ENCODE assay signal across 25 cellular contexts in genomic region chr4:73742776-73743175, GRCh38. TPM values are rescaled to one million over a fixed set of nuclear protein-coding genes. Genes with fewer than 3 reads are reported as not detected.
"Had no signal": no experiment of that assay in that cellular context is flagged by ENCODE, and none has a peak within 500 bp of the region (broad histone marks: within the 10 kb centered on the region; RNA-seq: fewer than 3 reads in every experiment).

No MANE protein-coding gene starts in this region.

- ATAC-seq: esophagus mucosa; foreskin keratinocyte; gastroesophageal sphincter; heart left ventricle; left cardiac atrium; left lung; sciatic nerve; stimulated activated memory B cell treated with anti-CD40 and anti-IgM and Interleukin-4, amounts not matched to agents 10 μg/mL and 1 μg/mL and 100 μg/mL, for 72 hours; stimulated activated naive CD8-positive, alpha-beta T cell treated with anti-CD3 and anti-CD28 coated beads, Interleukin-15, Interleukin-2, amounts not matched to agents 100 U/mL and 50 U/mL, for 24 hours had no signal

- H3K4me1 Mint-ChIP-seq: nephron; neural progenitor cell; stimulated activated memory B cell treated with anti-CD40 and anti-IgM and Interleukin-4, amounts not matched to agents 10 μg/mL and 1 μg/mL and 100 μg/mL, for 72 hours had no signal

- DNase-seq: dorsolateral prefrontal cortex; effector CD4-positive, alpha-beta T cell; foreskin keratinocyte; heart left ventricle; kidney; left cardiac atrium; left lung; nucleus accumbens; spleen; stimulated activated CD4-positive, alpha-beta T cell treated with anti-CD3 and anti-CD28 coated beads, Interleukin-4, amount 100 ng/mL, for 4 hours; stimulated activated naive CD8-positive, alpha-beta T cell treated with anti-CD3 and anti-CD28 coated beads, Interleukin-15, Interleukin-2, amounts not matched to agents 100 U/mL and 50 U/mL, for 24 hours; substantia nigra; testis; tibial artery had no signal

- H3K27me3 ChIP-seq: foreskin keratinocyte, left lung, neural progenitor cell, right atrium auricular region, spleen, testis, tibial artery had no signal

- H3K36me3 Mint-ChIP-seq: neural progenitor cell; stimulated activated memory B cell treated with anti-CD40 and anti-IgM and Interleukin-4, amounts not matched to agents 10 μg/mL and 1 μg/mL and 100 μg/mL, for 72 hours; type B pancreatic cell had no signal

- H3K4me1 ChIP-seq: neural progenitor cell, prostate gland, right atrium auricular region, testis had no signal

- H3K27ac ChIP-seq: dorsolateral prefrontal cortex, epithelial cell of prostate, gastroesophageal sphincter, heart left ventricle, hepatocyte, neural progenitor cell, prostate gland, right atrium auricular region, spleen, testis, tibial artery had no signal

- H3K9me3 ChIP-seq: prostate gland, right atrium auricular region, spleen, testis, tibial artery had no signal

- H3K27me3 Mint-ChIP-seq: stimulated activated memory B cell treated with anti-CD40 and anti-IgM and Interleukin-4, amounts not matched to agents 10 μg/mL and 1 μg/mL and 100 μg/mL, for 72 hours had no signal

- H3K9ac ChIP-seq: neural progenitor cell had no signal

- H3K4me2 ChIP-seq: hepatocyte, neural progenitor cell had no signal

- H3K36me3 ChIP-seq: gastroesophageal sphincter, heart left ventricle, neural progenitor cell, prostate gland, right atrium auricular region, spleen, tibial artery had no signal

- H3K4me3 ChIP-seq: dorsolateral prefrontal cortex, gastroesophageal sphincter, heart left ventricle, hepatocyte, neural progenitor cell, prostate gland, right atrium auricular region, spleen, testis, tibial artery had no signal

- H2AFZ ChIP-seq: hepatocyte, neural progenitor cell had no signal

- H3K79me2 ChIP-seq: hepatocyte had no signal

- H3K27ac Mint-ChIP-seq: nephron; neural progenitor cell; stimulated activated memory B cell treated with anti-CD40 and anti-IgM and Interleukin-4, amounts not matched to agents 10 μg/mL and 1 μg/mL and 100 μg/mL, for 72 hours; type B pancreatic cell had no signal

- H3K4me3 Mint-ChIP-seq: nephron; neural progenitor cell; stimulated activated memory B cell treated with anti-CD40 and anti-IgM and Interleukin-4, amounts not matched to agents 10 μg/mL and 1 μg/mL and 100 μg/mL, for 72 hours; type B pancreatic cell had no signal

RNA-seq across cellular contexts. Expression of gene CXCL8, which starts 2.4 kb away (rescaled TPM):
- total RNA-seq: testis had no signal
